Comparison of ENCODE assay signal across 27 cellular contexts in the genomic region with DNA sequence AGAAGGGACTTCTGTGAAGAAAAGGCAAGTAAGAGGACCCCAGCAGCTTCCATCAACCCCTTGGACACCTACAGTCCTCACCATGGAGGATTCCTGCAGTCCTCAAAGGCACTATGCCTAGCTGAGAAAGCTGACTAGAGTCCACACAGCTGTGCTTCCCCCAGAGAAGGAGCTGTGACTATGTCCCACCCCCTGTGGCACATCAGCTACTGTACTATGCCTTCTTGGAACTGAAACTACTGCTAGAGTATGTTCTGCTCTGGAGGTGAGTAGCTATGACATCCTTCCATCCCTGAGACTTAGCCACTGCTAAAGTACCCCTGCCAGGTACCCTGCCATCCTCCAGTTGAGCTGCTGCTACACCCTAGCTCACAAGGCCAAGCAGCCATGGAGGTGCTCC.
DNase-seq lines count a peak whose midpoint lies in the region; ATAC-seq, FAIRE-seq and TF ChIP-seq lines count a peak whose summit lies in the region.
"Had no signal": no experiment of that assay in that cellular context is flagged by ENCODE, and none has a peak within 500 bp of the region (broad histone marks: within the 10 kb centered on the region; RNA-seq: fewer than 3 reads in every experiment).

No MANE protein-coding gene starts in this region.

- H3K27ac Mint-ChIP-seq in stimulated activated effector memory CD8-positive, alpha-beta T cell treated with anti-CD3 and anti-CD28 coated beads, Interleukin-12 subunit alpha, Interleukin-12 subunit beta, amount 100 ng/mL, for 72 hours = no peak overlapping the region
- no peak overlapping the region for H3K27ac Mint-ChIP-seq in type B pancreatic cell
- H3K27ac Mint-ChIP-seq: B cell; CD4-positive, alpha-beta T cell; CD8-positive, alpha-beta T cell had no signal

- no peak overlapping the region for H3K18ac ChIP-seq in mesenchymal stem cell (ENCODE audit: low read depth in 1 of 2, low read length in 2 of 2)

- FAIRE-seq in HTR-8/SVneo (lab: Jason Lieb, UNC) = peak; percentile 69
- FAIRE-seq: A549, GM12878, GM12892, GM18507 had no signal

- H3K4me3 Mint-ChIP-seq in stimulated activated effector memory CD8-positive, alpha-beta T cell treated with anti-CD3 and anti-CD28 coated beads, Interleukin-12 subunit alpha, Interleukin-12 subunit beta, amount 100 ng/mL, for 72 hours = no peak overlapping the region
- H3K4me3 Mint-ChIP-seq in type B pancreatic cell = no peak overlapping the region
- H3K4me3 Mint-ChIP-seq: B cell; CD4-positive, alpha-beta T cell; CD8-positive, alpha-beta T cell had no signal

- H3K9me3 ChIP-seq in MM.1S (replicated peaks; ENCODE audit: insufficient read depth, low read length) = no peaks in the 10 kb centered on the region
- H3K9me3 ChIP-seq in mesenchymal stem cell (ENCODE audit: control insufficient read depth, low read length) = peaks cover 14% of the 10 kb centered on the region
- H3K9me3 ChIP-seq: Caco-2 had no signal

- DNase-seq in HTR-8/SVneo (ENCODE audit: insufficient read length, low spot score) (no peak), MM.1S (peak; percentile 68), mesenchymal stem cell (no peak), type B pancreatic cell (ENCODE audit: extremely low spot score, unreplicated experiment) (no peak), kidney glomerular epithelial cell (lab: John Stamatoyannopoulos, UW) (no peak), D341Med (ENCODE audit: low spot score) (no peak)
- DNase-seq in stimulated activated effector memory CD8-positive, alpha-beta T cell treated with anti-CD3 and anti-CD28 coated beads, Interleukin-12 subunit alpha, Interleukin-12 subunit beta, amount 100 ng/mL, for 72 hours (ENCODE audit: low spot score in 2 of 2) = no peak
- DNase-seq: AML-193; Caco-2; Calu3; CD4-positive, alpha-beta T cell; CD8-positive, alpha-beta T cell; DMS 273 treated with DMSO at 0.1 percent for 48 hours; DMS153; DMS53; DMS79; DND-41; EL; GDM1 had no signal

- H2AK5ac ChIP-seq in mesenchymal stem cell (ENCODE audit: low read length, severe bottlenecking) = no peak overlapping the region

- no peak overlapping the region for H2BK120ac ChIP-seq in mesenchymal stem cell (ENCODE audit: low read depth, low read length)

- H3K4me3 ChIP-seq in MM.1S (ENCODE audit: low read length) (no peak overlapping the region), mesenchymal stem cell (ENCODE audit: insufficient read depth in 1 of 2, low read depth in 1 of 2, low read length in 2 of 2) (no peak overlapping the region)
- H3K4me3 ChIP-seq: A549; BLaER1 treated with 17β-estradiol and CSF1 and Interleukin-3, amounts not matched to agents 10 nM and 100 nM; GM12878 had no signal

- H3K9ac ChIP-seq in MM.1S (ENCODE audit: low read length) (no peak overlapping the region), mesenchymal stem cell (ENCODE audit: low read length) (no peak overlapping the region)
- H3K9ac ChIP-seq: BLaER1 treated with 17β-estradiol and CSF1 and Interleukin-3, amounts not matched to agents 10 nM and 100 nM had no signal

- H3K4me1 ChIP-seq in MM.1S (ENCODE audit: low read length) = peaks cover 26% of the 10 kb centered on the region
- no peaks in the 10 kb centered on the region for H3K4me1 ChIP-seq in mesenchymal stem cell (ENCODE audit: control insufficient read depth, insufficient read depth, low read depth, low read length)
- H3K4me1 ChIP-seq: A549; BLaER1 treated with 17β-estradiol and CSF1 and Interleukin-3, amounts not matched to agents 10 nM and 100 nM; Caco-2 had no signal

- H3K4me1 Mint-ChIP-seq in stimulated activated effector memory CD8-positive, alpha-beta T cell treated with anti-CD3 and anti-CD28 coated beads, Interleukin-12 subunit alpha, Interleukin-12 subunit beta, amount 100 ng/mL, for 72 hours = no peaks in the 10 kb centered on the region
- H3K4me1 Mint-ChIP-seq in type B pancreatic cell (ENCODE audit: unreplicated experiment) = no peaks in the 10 kb centered on the region
- H3K4me1 Mint-ChIP-seq: B cell had no signal

- no peak overlapping the region for H4K91ac ChIP-seq in mesenchymal stem cell (ENCODE audit: low read length)

- H3K14ac ChIP-seq in mesenchymal stem cell (ENCODE audit: low read length in 2 of 2) = no peak overlapping the region

- no peaks in the 10 kb centered on the region for H3K79me1 ChIP-seq in mesenchymal stem cell (replicated peaks; ENCODE audit: low read length, poor library complexity, severe bottlenecking)

- peak; percentile 40 for ATAC-seq in stimulated activated effector memory CD8-positive, alpha-beta T cell treated with anti-CD3 and anti-CD28 coated beads, Interleukin-12 subunit alpha, Interleukin-12 subunit beta, amount 100 ng/mL, for 72 hours
- ATAC-seq: A549; CD8-positive, alpha-beta T cell; GM12878 had no signal

- no peaks in the 10 kb centered on the region for H3K79me2 ChIP-seq in MM.1S (ENCODE audit: low read length)

- no peak overlapping the region for H2BK12ac ChIP-seq in mesenchymal stem cell (ENCODE audit: low read length in 2 of 2)

- no peak overlapping the region for H2BK15ac ChIP-seq in mesenchymal stem cell (ENCODE audit: low read depth, poor library complexity, severe bottlenecking)

- H3K4ac ChIP-seq in mesenchymal stem cell (ENCODE audit: low read depth in 1 of 2, low read length in 2 of 2) = no peak overlapping the region

- H3K4me2 ChIP-seq in MM.1S (ENCODE audit: low read depth, low read length) (0 out of 2 replicates have a peak overlapping the region, but pooled peaks have one; percentile 19), mesenchymal stem cell (ENCODE audit: low read length, poor library complexity, severe bottlenecking) (no peak overlapping the region)
- H3K4me2 ChIP-seq: A549; BLaER1 treated with 17β-estradiol and CSF1 and Interleukin-3, amounts not matched to agents 10 nM and 100 nM had no signal

- no peaks in the 10 kb centered on the region for H3K27me3 Mint-ChIP-seq in type B pancreatic cell
- H3K27me3 Mint-ChIP-seq: B cell; CD4-positive, alpha-beta T cell had no signal

- no peaks in the 10 kb centered on the region for H3K36me3 Mint-ChIP-seq in stimulated activated effector memory CD8-positive, alpha-beta T cell treated with anti-CD3 and anti-CD28 coated beads, Interleukin-12 subunit alpha, Interleukin-12 subunit beta, amount 100 ng/mL, for 72 hours
- H3K36me3 Mint-ChIP-seq in type B pancreatic cell = no peaks in the 10 kb centered on the region
- H3K36me3 Mint-ChIP-seq: CD8-positive, alpha-beta T cell had no signal

- H3K9me2 ChIP-seq in MM.1S (replicated peaks; ENCODE audit: insufficient read depth, low read length) = no peaks in the 10 kb centered on the region

- H3K27ac ChIP-seq in MM.1S (ENCODE audit: low read length) (peak overlapping the region; percentile 10; the same call in 1 of the 2 replicates), mesenchymal stem cell (ENCODE audit: low read length, poor library complexity, severe bottlenecking) (no peak overlapping the region)
- H3K27ac ChIP-seq: 22Rv1; A549; BLaER1 treated with 17β-estradiol and CSF1 and Interleukin-3, amounts not matched to agents 10 nM and 100 nM; C4-2B had no signal

- peak overlapping the region; percentile 1 for H4K8ac ChIP-seq in mesenchymal stem cell (ENCODE audit: low read length)

- peaks cover 9% of the 10 kb centered on the region for H3K9me3 Mint-ChIP-seq in stimulated activated effector memory CD8-positive, alpha-beta T cell treated with anti-CD3 and anti-CD28 coated beads, Interleukin-12 subunit alpha, Interleukin-12 subunit beta, amount 100 ng/mL, for 72 hours
- H3K9me3 Mint-ChIP-seq in type B pancreatic cell = peaks cover 5% of the 10 kb centered on the region

- H3K27me3 ChIP-seq in MM.1S (replicated peaks; ENCODE audit: insufficient read depth, low read length) = no peaks in the 10 kb centered on the region
- no peaks in the 10 kb centered on the region for H3K27me3 ChIP-seq in mesenchymal stem cell (ENCODE audit: control insufficient read depth in 1 of 2, insufficient read depth in 1 of 2, low read length in 2 of 2)
- H3K27me3 ChIP-seq: BLaER1 treated with 17β-estradiol and CSF1 and Interleukin-3, amounts not matched to agents 10 nM and 100 nM had no signal

- H2AFZ ChIP-seq in MM.1S (ENCODE audit: low read length) (no peak overlapping the region), mesenchymal stem cell (ENCODE audit: low read depth, low read length) (no peak overlapping the region)

- 0 out of 2 replicates have a peak, but pooled peaks cover 9% of the 10 kb centered on the region for H3F3A ChIP-seq in MM.1S (ENCODE audit: insufficient read depth, low read length)

- H3K23ac ChIP-seq in mesenchymal stem cell (ENCODE audit: low read length in 2 of 2) = no peak overlapping the region

- H3K36me3 ChIP-seq in MM.1S (replicated peaks; ENCODE audit: insufficient read depth, low read length) = no peaks in the 10 kb centered on the region
- no peaks in the 10 kb centered on the region for H3K36me3 ChIP-seq in mesenchymal stem cell (ENCODE audit: control insufficient read depth in 1 of 2, insufficient read depth in 2 of 2, low read depth in 1 of 2, low read length in 2 of 2)
- H3K36me3 ChIP-seq: BLaER1 treated with 17β-estradiol and CSF1 and Interleukin-3, amounts not matched to agents 10 nM and 100 nM had no signal

- H2BK5ac ChIP-seq in mesenchymal stem cell (ENCODE audit: low read depth, low read length, poor library complexity, severe bottlenecking) = no peak overlapping the region

- no peaks in the 10 kb centered on the region for H4K20me1 ChIP-seq in MM.1S (ENCODE audit: insufficient read depth, low read length)
- H4K20me1 ChIP-seq: BLaER1 treated with 17β-estradiol and CSF1 and Interleukin-3, amounts not matched to agents 10 nM and 100 nM had no signal

- TF ChIP-seq CTCF in MM.1S (IDR thresholded peaks at IDR 0.05; ENCODE audit: low read length) = no peak
- TF ChIP-seq CTCF in type B pancreatic cell (conservative IDR thresholded peaks at IDR 0.05) = no peak
